Comparison of ENCODE assay signal across 10 cellular contexts in the genomic region with DNA sequence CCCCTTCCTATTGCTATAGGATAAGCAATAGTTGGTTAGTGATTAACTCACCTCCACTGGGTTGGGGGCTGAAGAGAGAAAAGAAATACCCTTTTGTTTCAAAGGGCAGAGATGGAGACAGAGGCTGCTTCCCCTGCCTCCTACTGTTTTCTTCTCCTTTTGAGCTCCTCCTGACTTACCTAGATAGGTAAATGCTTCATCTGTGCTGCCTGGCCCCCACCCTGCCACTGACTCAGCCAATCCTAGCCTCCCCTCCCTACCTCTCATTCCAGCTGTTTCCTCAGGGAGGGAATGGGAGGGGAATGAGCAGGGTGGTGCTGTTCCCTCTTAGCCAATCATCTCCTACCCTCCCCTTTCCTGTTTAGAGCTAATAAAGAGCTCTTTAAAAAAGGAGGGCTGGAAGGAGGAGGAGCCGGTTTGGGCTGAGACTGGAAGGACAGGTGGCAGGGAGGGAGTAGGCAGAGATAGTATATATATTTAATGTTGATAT. TPM values are rescaled to one million over a fixed set of nuclear protein-coding genes. Genes with fewer than 3 reads are reported as not detected.
DNase-seq lines count a peak whose midpoint lies in the region; ATAC-seq and TF ChIP-seq lines count a peak whose summit lies in the region.
"Had no signal": no experiment of that assay in that cellular context is flagged by ENCODE, and none has a peak within 500 bp of the region (broad histone marks: within the 10 kb centered on the region; RNA-seq: fewer than 3 reads in every experiment).

A gene (minus strand): TSS at position 229 of the 490 bp plus-strand sequence. CDS start 5,158 bp downstream, outside the sequence.

- H3K4me1 ChIP-seq in right cardiac atrium (ENCODE audit: control insufficient read depth, insufficient read depth, low read length) = no peaks in the 10 kb centered on the region
- no peaks in the 10 kb centered on the region for H3K4me1 ChIP-seq in sigmoid colon

- DNase-seq in HT-29 (ENCODE audit: low spot score) (peak; percentile 97), NCI-H526 treated with DMSO at 0.1 percent for 48 hours (lab: John Stamatoyannopoulos, UW) (peak; percentile 22), right cardiac atrium (no peak), retina (no peak), sigmoid colon (no peak), cortex of kidney (lab: John Stamatoyannopoulos, UW) (no peak)
- DNase-seq: activated CD4-positive, alpha-beta T cell treated with anti-CD3 and anti-CD28 coated beads, Interleukin-2, amount 50 U/mL, for 4 hours had no signal

- H3K36me3 ChIP-seq in sigmoid colon = no peaks in the 10 kb centered on the region

- TF ChIP-seq CTCF in sigmoid colon (IDR thresholded peaks at IDR 0.05) = no peak

- H3K27ac ChIP-seq in right cardiac atrium (ENCODE audit: low read length) (no peak within 1 kb of the TSS), skin epidermis (peak within 1 kb of the TSS; percentile 14 to 93 (median 85)), sigmoid colon (no peak within 1 kb of the TSS)

- peaks cover 3% of the 10 kb centered on the region for H3K27me3 ChIP-seq in right cardiac atrium (ENCODE audit: control insufficient read depth, insufficient read depth)
- H3K27me3 ChIP-seq in sigmoid colon = no peaks in the 10 kb centered on the region

- H3K9me3 ChIP-seq in right cardiac atrium (ENCODE audit: control insufficient read depth, low read length) (no peaks in the 10 kb centered on the region), sigmoid colon (no peaks in the 10 kb centered on the region)

- peak in 1 of 2 donors; percentile 81 for TF ChIP-seq POLR2A in sigmoid colon (IDR thresholded peaks at IDR 0.05)

- H3K4me3 ChIP-seq in right cardiac atrium (ENCODE audit: low read length) (no peak within 1 kb of the TSS), skin epidermis (peak within 1 kb of the TSS; percentile 19 to 55 (median 31)), sigmoid colon (no peak within 1 kb of the TSS)

- 8% methylated on average over 1 of the region's 1 CpG for WGBS in right cardiac atrium
- WGBS in sigmoid colon, 2 donors = 2 to 6% methylated on average over 1 of the region's 1 CpG

- peak; percentile 57 to 70 for ATAC-seq in right cardiac atrium
- ATAC-seq in GM18517 (IDR thresholded peaks at IDR 0.05; ENCODE audit: unreplicated experiment) = no peak

- intact Hi-C loops in right cardiac atrium (cut with DNase I) (no loop called here), sigmoid colon (cut with DNase I) (no loop called here)

- TF ChIP-seq EP300 in sigmoid colon (IDR thresholded peaks at IDR 0.05) = no peak

RNA-seq across cellular contexts. Expression of the gene that starts here (rescaled TPM):
- total RNA-seq in HT-29 (2014; rRNA removed; shearing (Covaris generic)) = 45.7 and 47.1 TPM in 2 replicates
- total RNA-seq in right cardiac atrium = under 1 TPM in 3 of 4 donors, not detected in 1; 0.06 to 0.14 (median 0.08) TPM
- polyA plus RNA-seq in right cardiac atrium = 0.05 TPM
- total RNA-seq in sigmoid colon = under 1 TPM in 3 of 4 donors, not detected in 1; 0.14 to 0.36 (median 0.28) TPM
- 10 to 100 TPM in 1 of 3 donors, 1 to 10 TPM in 2; 7.8 to 22.4 (median 8.9) TPM for polyA plus RNA-seq in sigmoid colon
- total RNA-seq: NCI-H460 had no signal

Comparison
In these comparisons a context has a peak if more than half of its experiments do, and no peak if none do; other contexts are left out.
1. RNA of the gene that starts here (total RNA-seq): 45.7 to 47.1 TPM in HT-29; 0.14 to 0.36 TPM in sigmoid colon and 0.06 to 0.14 TPM in right cardiac atrium; every median in the first group is over 10 times any median in the second.
2. Peak in ATAC-seq in right cardiac atrium; RNA of the gene not detected or under 1 TPM.
3. DNase-seq: peak in HT-29 (single experiment) and NCI-H526 treated with DMSO at 0.1 percent for 48 hours (single experiment); none in right cardiac atrium (0 of 3), retina (single experiment), sigmoid colon (single experiment) and cortex of kidney (single experiment).
4. H3K27ac ChIP-seq: peak in skin epidermis (21 of 21); none in right cardiac atrium (single experiment) and sigmoid colon (0 of 4).
5. H3K4me3 ChIP-seq: peak in skin epidermis (7 of 7); none in right cardiac atrium (single experiment) and sigmoid colon (0 of 4).